In genomic region chr20:38881806-38882440, GRCh38 we compare ENCODE assay signal across 20 cellular contexts. TPM values are rescaled to one million over a fixed set of nuclear protein-coding genes. Genes with fewer than 3 reads are reported as not detected.
A peak's percentile ranks its signal among the peaks of the same experiment; 100 is the strongest.
DNase-seq lines count a peak whose midpoint lies in the region; ATAC-seq, FAIRE-seq and TF ChIP-seq lines count a peak whose summit lies in the region.
"Had no signal": no experiment of that assay in that cellular context is flagged by ENCODE, and none has a peak within 500 bp of the region (broad histone marks: within the 10 kb centered on the region; RNA-seq: fewer than 3 reads in every experiment).

No MANE protein-coding gene starts in this region.

- H3K79me2 ChIP-seq in OCI-LY3 (ENCODE audit: low read length) (peaks cover 99% of the 10 kb centered on the region), GM12878 (ENCODE audit: control insufficient read depth, insufficient read depth, low read length) (peaks cover 75% of the 10 kb centered on the region)

- POLR2A ChIA-PET in GM12878 (lab: Charles Lee): interaction anchor here (0.6 to 4.0 kb wide), 4 partner anchors 10 to 111 kb away, joined by 3 to 27 read pairs (median 4); partner anchors contain the start of gene PPP1R16B

- no peaks in the 10 kb centered on the region for H3K27me3 Mint-ChIP-seq in T-helper 1 cell treated with Interleukin-12 subunit alpha and Interleukin-12 subunit beta and Interleukin-4 antibody, amounts not matched to agents 30 μg/mL and 1 μg/mL, for 36 hours (ENCODE audit: low read depth)

- TF ChIP-seq CTCF in OCI-LY3 (IDR thresholded peaks at IDR 0.05; ENCODE audit: low read depth, low read length) (no peak), GM12878 (IDR thresholded peaks at IDR 0.05 in 2 of 3, conservative IDR thresholded peaks at IDR 0.05 in 1 of 3; ENCODE audit: control insufficient read depth in 2 of 3, extremely low read depth in 1 of 3, insufficient read depth in 1 of 3, low read depth in 3 of 3, low read length in 3 of 3) (no peak)

- TF ChIP-seq RAD21 in GM12878 (IDR thresholded peaks at IDR 0.05; ENCODE audit: insufficient read depth, low read depth, low read length): no peak

- H3K9me3 Mint-ChIP-seq in T-helper 1 cell treated with Interleukin-12 subunit alpha and Interleukin-12 subunit beta and Interleukin-4 antibody, amounts not matched to agents 30 μg/mL and 1 μg/mL, for 36 hours: no peaks in the 10 kb centered on the region

- in situ Hi-C loops in GM12878 (cut with MboI): no loop called here

- H3K4me1 Mint-ChIP-seq in T-helper 1 cell treated with Interleukin-12 subunit alpha and Interleukin-12 subunit beta and Interleukin-4 antibody, amounts not matched to agents 30 μg/mL and 1 μg/mL, for 36 hours (ENCODE audit: low read depth): peaks cover 55% of the 10 kb centered on the region

- no peak for DNase-seq in T-helper 1 cell
- no peak for DNase-seq in GM12878 (ENCODE audit: low read depth, low spot score)
- DNase-seq in posterior vena cava (ENCODE audit: low spot score): peak; percentile 19
- DNase-seq in SW480 (ENCODE audit: low spot score): no peak
- DNase-seq: activated T-cell treated with anti-CD3 and anti-CD28 coated beads, Interleukin-2, amount 50 U/mL, for 48 hours; colonic mucosa; foreskin melanocyte; IMR-90; NCI-H526 treated with DMSO at 0.1 percent for 48 hours; stimulated activated CD4-positive, alpha-beta T cell treated with anti-CD3 and anti-CD28 coated beads, Interleukin-2, amount 100 ng/mL, for 48 hours; thyroid gland had no signal

- peak overlapping the region; percentile 11; the same call in 1 of the 2 replicates for H3K4me2 ChIP-seq in OCI-LY3 (ENCODE audit: low read length)
- peak overlapping the region; percentile 72; the same call in 1 of the 2 replicates for H3K4me2 ChIP-seq in GM12878 (ENCODE audit: control insufficient read depth, insufficient read depth)

- WGBS in GM12878 (ENCODE audit: insufficient coverage, insufficient replicate concordance, low lambda C conversion rate, missing lambda C conversion rate): 77% methylated on average over 4 of the region's 4 CpGs

- H3K9ac ChIP-seq in OCI-LY3 (ENCODE audit: low read length) (no peak overlapping the region; the same call in 1 of the 2 replicates), GM12878 (ENCODE audit: control insufficient read depth, insufficient read depth, low read length) (no peak overlapping the region)

- TF ChIP-seq POLR2A in GM12878 (IDR thresholded peaks at IDR 0.05; ENCODE audit: low read depth, low read length): no peak

- H3K27ac Mint-ChIP-seq in T-helper 1 cell treated with Interleukin-12 subunit alpha and Interleukin-12 subunit beta and Interleukin-4 antibody, amounts not matched to agents 30 μg/mL and 1 μg/mL, for 36 hours: peak overlapping the region; percentile 33

- H3K4me3 Mint-ChIP-seq in T-helper 1 cell treated with Interleukin-12 subunit alpha and Interleukin-12 subunit beta and Interleukin-4 antibody, amounts not matched to agents 30 μg/mL and 1 μg/mL, for 36 hours: no peak overlapping the region

- H3K36me3 Mint-ChIP-seq in T-helper 1 cell treated with Interleukin-12 subunit alpha and Interleukin-12 subunit beta and Interleukin-4 antibody, amounts not matched to agents 30 μg/mL and 1 μg/mL, for 36 hours (ENCODE audit: low read depth): peaks cover 34% of the 10 kb centered on the region

- H2AFZ ChIP-seq in OCI-LY3 (ENCODE audit: low read depth, low read length) (no peak overlapping the region), GM12878 (ENCODE audit: control insufficient read depth, low read depth, low read length) (no peak overlapping the region)

- ATAC-seq in GM12878 (no peak; the same call in 2 of the 3 replicates), HG03354 (IDR thresholded peaks at IDR 0.05; ENCODE audit: poor library complexity, severe bottlenecking, unreplicated experiment) (no peak), GM21447 (IDR thresholded peaks at IDR 0.05; ENCODE audit: unreplicated experiment) (no peak)
- ATAC-seq: activated CD4-positive, CD25-positive, alpha-beta regulatory T cell treated with anti-CD3 and anti-CD28 coated beads, Interleukin-2, amount 50 U/mL, for 24 hours; pancreas; SK-N-SH treated with all-trans-retinoic acid at 6 μM for 48 hours had no signal

- CTCF ChIA-PET in GM12878 (lab: Yijun Ruan, JAX): interaction anchor here (1.1 to 14.0 kb wide), 5 partner anchors 11 to 156 kb away, joined by 3 to 183 read pairs (median 5); no protein-coding TSS in a partner anchor

- RAD21 ChIA-PET in GM12878 (lab: Charles Lee; ENCODE audit: unreplicated experiment): interaction anchor here (1.6 to 14.5 kb wide), 2 partner anchors 8 to 10 kb away, joined by 5 to 205 read pairs; no protein-coding TSS in a partner anchor

- no peak for FAIRE-seq in GM12878 (lab: Jason Lieb, UNC)
- FAIRE-seq: A204.1, pancreas, RCC 7860 had no signal

- H3K36me3 ChIP-seq in OCI-LY3 (replicated peaks; ENCODE audit: low read depth, low read length) (peaks cover 62% of the 10 kb centered on the region), GM12878 (ENCODE audit: control insufficient read depth in 2 of 2, insufficient read depth in 2 of 2, low read length in 1 of 2) (peaks cover 22 to 24% of the 10 kb centered on the region in 2 experiments)
- H3K36me3 ChIP-seq: colonic mucosa, pancreas, thyroid gland had no signal

- H3K4me1 ChIP-seq in OCI-LY3 (ENCODE audit: low read length) (peaks cover 75% of the 10 kb centered on the region), GM12878 (ENCODE audit: control insufficient read depth, insufficient read depth, low read length) (peaks cover 46% of the 10 kb centered on the region)
- H3K4me1 ChIP-seq: colonic mucosa, pancreas, thyroid gland had no signal

- H4K20me1 ChIP-seq in OCI-LY3 (ENCODE audit: insufficient read depth, low read length) (peaks cover 58% of the 10 kb centered on the region), GM12878 (ENCODE audit: control insufficient read depth, insufficient read depth) (no peaks in the 10 kb centered on the region; the same call in 1 of the 2 replicates)

- H3K4me3 ChIP-seq in OCI-LY3 (ENCODE audit: low read length) (no peak overlapping the region), GM12878 (no peak overlapping the region)
- H3K4me3 ChIP-seq: colonic mucosa, pancreas, thyroid gland had no signal

- BruUV-seq in GM12878 (replicated peaks; lab: Mats Ljungman, UMichigan): no TSS peak

- no peaks in the 10 kb centered on the region for H3K27me3 ChIP-seq in OCI-LY3 (ENCODE audit: low read depth, low read length)
- no peaks in the 10 kb centered on the region for H3K27me3 ChIP-seq in GM12878 (replicated peaks in 1 of 2; ENCODE audit: control insufficient read depth in 2 of 2, insufficient read depth in 2 of 2, low read length in 1 of 2)
- H3K27me3 ChIP-seq: colonic mucosa, pancreas, thyroid gland had no signal

- H3K9me3 ChIP-seq in OCI-LY3 (ENCODE audit: insufficient read depth, low read length) (no peaks in the 10 kb centered on the region), GM12878 (replicated peaks; ENCODE audit: control insufficient read depth, insufficient read depth, low read length) (no peaks in the 10 kb centered on the region)
- H3K9me3 ChIP-seq: colonic mucosa, pancreas, thyroid gland had no signal

- intact Hi-C loops in GM12878 (cut with micrococcal nuclease; ENCODE audit: unreplicated experiment) (no loop called here), posterior vena cava (cut with DNase I) (no loop called here)

- SMC1A ChIA-PET in GM12878 (lab: Charles Lee; ENCODE audit: uncharacterized antibody, unreplicated experiment): interaction anchor here (0.8 to 16.9 kb wide), 9 partner anchors 8 to 129 kb away, joined by 3 to 248 read pairs (median 3); partner anchors contain the start of gene DHX35

- peak overlapping the region; percentile 25 for H3K27ac ChIP-seq in OCI-LY3 (ENCODE audit: low read length)
- H3K27ac ChIP-seq in GM12878 (ENCODE audit: control insufficient read depth, insufficient read depth): peak overlapping the region; percentile 49
- H3K27ac ChIP-seq: colonic mucosa, pancreas, thyroid gland had no signal

- no peak for TF ChIP-seq EP300 in GM12878 (IDR thresholded peaks at IDR 0.05; ENCODE audit: borderline replicate concordance in 1 of 2, control insufficient read depth in 1 of 2, low read depth in 2 of 2, low read length in 2 of 2)

TF ChIP-seq in GM12878, 131 proteins besides CTCF, POLR2A, EP300 and RAD21:
- TF ChIP-seq CBFB (IDR thresholded peaks at IDR 0.05; ENCODE audit: low read depth): 0 out of 2 replicates have a peak, but pooled peaks have one; percentile 2
- TF ChIP-seq NFXL1 (IDR thresholded peaks at IDR 0.05; ENCODE audit: borderline replicate concordance): no peak
- TF ChIP-seq CHD2 (IDR thresholded peaks at IDR 0.05; ENCODE audit: borderline replicate concordance, low read depth, low read length): no peak
- peak; percentile 4; the same call in 1 of the 2 replicates for TF ChIP-seq NR2F1 (conservative IDR thresholded peaks at IDR 0.05)
- TF ChIP-seq POLR2AphosphoS5 (IDR thresholded peaks at IDR 0.05; ENCODE audit: low read length): no peak

RNA-seq across cellular contexts. Expression of gene FAM83D, which starts 44.3 kb away (rescaled TPM):
- total RNA-seq in GM12878 (2013; cell fraction: nucleolus; rRNA removed): 14.1 and 16.3 TPM in 2 replicates
- total RNA-seq in GM12878 (2014; rRNA removed) (21.5 and 21.6 TPM in 2 replicates), GM12878 (2014; rRNA removed; fragmentation: Illumina TruSeq; extraction: Trizol) (12.7 and 13.6 TPM in 2 replicates), GM12878 (2021) (16.6 and 18.2 TPM in 2 replicates), posterior vena cava (10 to 100 TPM; 72.1 to 94.3 TPM)
- 7.7 TPM for polyA plus RNA-seq in GM12878 (2011; ENCODE audit: low read depth)
- polyA plus RNA-seq in GM12878 (2011; rRNA removed) (32.4 and 34.8 TPM in 2 replicates), GM12878 (2014; fragmentation: Illumina TruSeq; extraction: Trizol) (19.7 and 20.2 TPM in 2 replicates), GM12878 (2014; fragmentation: Nextera tagmentation; extraction: Ambion mirVana) (1 to 10 TPM; 4.5 to 6.0 TPM), GM12878 (2014; rRNA removed) (17.4 and 19.1 TPM in 2 replicates), GM12878 (2016; fragmentation: Nextera tagmentation; extraction: Ambion mirVana) (10 to 100 TPM; 34.1 to 34.2 TPM)
- 28.1 and 32.3 TPM in 2 replicates for polyA plus RNA-seq in GM12878 (2011; cell fraction: cytosol; rRNA removed)
- 37.1 and 42.7 TPM in 2 replicates for polyA plus RNA-seq in GM12878 (2011; cell fraction: nucleus; rRNA removed)
- 9.5 and 10.5 TPM in 2 replicates for polyA plus RNA-seq in GM12878 (2012)
- polyA minus RNA-seq in GM12878 (2011; rRNA and poly(A)+ RNA removed): 37.1 and 42.8 TPM in 2 replicates
- 13.1 and 15.3 TPM in 2 replicates for polyA minus RNA-seq in GM12878 (2011; cell fraction: cytosol; rRNA and poly(A)+ RNA removed)
- polyA minus RNA-seq in GM12878 (2011; cell fraction: nucleus; rRNA and poly(A)+ RNA removed): 18.9 and 35.2 TPM in 2 replicates
